In the genomic region with DNA sequence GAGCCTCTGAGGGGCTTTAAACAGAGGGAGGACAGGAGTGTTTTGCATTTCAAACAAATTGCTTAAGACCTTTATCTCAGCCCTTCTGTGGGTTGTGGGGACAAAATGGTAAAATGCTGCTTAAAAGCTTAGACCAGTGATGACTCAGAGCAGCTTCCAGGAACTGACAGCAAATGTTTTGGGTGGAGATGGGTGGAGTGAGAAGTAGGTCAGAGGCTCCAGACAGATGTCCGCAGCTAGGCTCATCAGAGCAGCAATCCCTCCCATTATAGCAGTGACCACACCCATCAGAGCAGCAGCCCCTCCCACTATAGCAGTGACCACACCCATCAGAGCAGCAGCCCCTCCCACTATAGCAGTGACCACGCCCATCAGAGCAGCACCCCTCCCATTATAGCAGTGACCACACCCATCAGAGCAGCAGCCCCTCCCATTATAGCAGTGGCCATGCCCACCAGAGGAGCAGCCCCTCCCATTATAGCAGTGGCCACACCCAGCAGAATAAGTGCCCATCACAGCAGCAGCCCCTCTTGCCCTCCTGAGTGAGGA, we compare ENCODE assay signal across 8 cellular contexts.
DNase-seq lines count a peak whose midpoint lies in the region; ATAC-seq and TF ChIP-seq lines count a peak whose summit lies in the region.

No MANE protein-coding gene starts in this region.

- CTCF ChIA-PET in activated CD4-positive, alpha-beta memory T cell treated with anti-CD3 and anti-CD28 coated beads, Interleukin-2, amount 10 ng/mL, durations not matched to agents 7 days and 5 days (lab: Charles Lee) = interaction anchor here (0.8 to 2.6 kb wide), 5 partner anchors 9 to 189 kb away, joined by 3 to 11 read pairs (median 3); no protein-coding TSS in a partner anchor

- no peak overlapping the region for H3K4me3 Mint-ChIP-seq in activated CD4-positive, alpha-beta memory T cell treated with anti-CD3 and anti-CD28 coated beads, Interleukin-2, amount 10 ng/mL, durations not matched to agents 7 days and 5 days

- H3K9me3 Mint-ChIP-seq in activated CD4-positive, alpha-beta memory T cell treated with anti-CD3 and anti-CD28 coated beads, Interleukin-2, amount 10 ng/mL, durations not matched to agents 7 days and 5 days = no peaks in the 10 kb centered on the region

- no peaks in the 10 kb centered on the region for H3K36me3 ChIP-seq in uterus

- no peaks in the 10 kb centered on the region for H3K27me3 ChIP-seq in uterus

- peaks cover 1% of the 10 kb centered on the region for H3K27me3 Mint-ChIP-seq in activated CD4-positive, alpha-beta memory T cell treated with anti-CD3 and anti-CD28 coated beads, Interleukin-2, amount 10 ng/mL, durations not matched to agents 7 days and 5 days

- no peaks in the 10 kb centered on the region for H3K9me3 ChIP-seq in uterus

- H3K27ac ChIP-seq in uterus = peak overlapping the region in 1 of 2 donors; percentile 41

- H3K4me1 ChIP-seq in uterus = peaks cover 0 to 2% of the 10 kb centered on the region in 2 donors

- H3K4me3 ChIP-seq in uterus = no peak overlapping the region

- POLR2A ChIA-PET in activated CD4-positive, alpha-beta memory T cell treated with anti-CD3 and anti-CD28 coated beads, Interleukin-2, amount 10 ng/mL, durations not matched to agents 7 days and 5 days (lab: Charles Lee) = interaction anchor here (1.3 kb wide), 1 partner anchor 1017 kb away, joined by 3 read pairs; no protein-coding TSS in a partner anchor

- peak; percentile 19 for DNase-seq in stimulated activated naive CD4-positive, alpha-beta T cell treated with Interleukin-2 at 50 U/mL for 16 hours (lab: John Stamatoyannopoulos, UW)
- DNase-seq in stimulated activated naive CD4-positive, alpha-beta T cell (lab: John Stamatoyannopoulos, UW) = no peak
- DNase-seq in activated CD4-positive, alpha-beta memory T cell treated with anti-CD3 and anti-CD28 coated beads, Interleukin-2, amount 10 ng/mL, durations not matched to agents 7 days and 5 days = peak; percentile 80
- peak; percentile 29 for DNase-seq in iPS-NIHi11 (ENCODE audit: low spot score)
- peak; percentile 29 to 38 for DNase-seq in uterus
- no peak for DNase-seq in HK-2 (ENCODE audit: unreplicated experiment)
- DNase-seq in NCI-H510A (lab: John Stamatoyannopoulos, UW) = no peak

- intact Hi-C loops in uterus (cut with DNase I; ENCODE audit: low total_unique reads) = no loop called here

- TF ChIP-seq CTCF in uterus (IDR thresholded peaks at IDR 0.05) = no peak

- H3K4me1 Mint-ChIP-seq in activated CD4-positive, alpha-beta memory T cell treated with anti-CD3 and anti-CD28 coated beads, Interleukin-2, amount 10 ng/mL, durations not matched to agents 7 days and 5 days = peaks cover 46% of the 10 kb centered on the region

- H3K36me3 Mint-ChIP-seq in activated CD4-positive, alpha-beta memory T cell treated with anti-CD3 and anti-CD28 coated beads, Interleukin-2, amount 10 ng/mL, durations not matched to agents 7 days and 5 days (ENCODE audit: low read depth) = no peaks in the 10 kb centered on the region

- TF ChIP-seq POLR2A in uterus (IDR thresholded peaks at IDR 0.05) = no peak
- TF ChIP-seq POLR2A in GM18505 (IDR thresholded peaks at IDR 0.05; ENCODE audit: borderline replicate concordance, extremely low read depth, insufficient read depth, insufficient read length) = no peak

- peak overlapping the region; percentile 82 for H3K27ac Mint-ChIP-seq in activated CD4-positive, alpha-beta memory T cell treated with anti-CD3 and anti-CD28 coated beads, Interleukin-2, amount 10 ng/mL, durations not matched to agents 7 days and 5 days

- ATAC-seq in GM18505 (IDR thresholded peaks at IDR 0.05; ENCODE audit: unreplicated experiment) = no peak

Comparison
In these comparisons a context has a peak if more than half of its experiments do, and no peak if none do; other contexts are left out.
1. DNase-seq: peak in stimulated activated naive CD4-positive, alpha-beta T cell treated with Interleukin-2 at 50 U/mL for 16 hours (single experiment), activated CD4-positive, alpha-beta memory T cell treated with anti-CD3 and anti-CD28 coated beads, Interleukin-2, amount 10 ng/mL, durations not matched to agents 7 days and 5 days (single experiment), iPS-NIHi11 (single experiment) and uterus (2 of 2); none in stimulated activated naive CD4-positive, alpha-beta T cell (0 of 6), HK-2 (single experiment) and NCI-H510A (single experiment).